Comparison of ENCODE assay signal across 19 cellular contexts in genomic region chr4:41269682-41270081, GRCh38. TPM values are rescaled to one million over a fixed set of nuclear protein-coding genes. Genes with fewer than 3 reads are reported as not detected.
DNase-seq lines count a peak whose midpoint lies in the region; ATAC-seq, FAIRE-seq and TF ChIP-seq lines count a peak whose summit lies in the region.
"Had no signal": no experiment of that assay in that cellular context is flagged by ENCODE, and none has a peak within 500 bp of the region (broad histone marks: within the 10 kb centered on the region; RNA-seq: fewer than 3 reads in every experiment).

No MANE protein-coding gene starts in this region.

- POLR2A ChIA-PET in A549 (lab: Yijun Ruan, JAX), result interaction anchor here (1.3 to 3.0 kb wide), 2 partner anchors 9 to 12 kb away, joined by 4 to 23 read pairs; partner anchors contain the start of gene UCHL1
- POLR2A ChIA-PET in IMR-90 (lab: Charles Lee; ENCODE audit: unreplicated experiment), result interaction anchor here (1.0 kb wide), 1 partner anchor 11 kb away, joined by 4 read pairs; no protein-coding TSS in a partner anchor

- no peak overlapping the region for H4K5ac ChIP-seq in IMR-90 (ENCODE audit: low read depth, low read length)
- H4K5ac ChIP-seq in mesendoderm (ENCODE audit: low read length), result no peak overlapping the region

- no peak overlapping the region for H2BK15ac ChIP-seq in IMR-90 (ENCODE audit: low read depth, low read length)
- H2BK15ac ChIP-seq in mesendoderm (replicated peaks; ENCODE audit: low read depth), result no peak overlapping the region

- H3K27me3 ChIP-seq in GM23338 (ENCODE audit: insufficient read depth) (no peaks in the 10 kb centered on the region), IMR-90 (ENCODE audit: control insufficient read depth, insufficient read depth, low read length) (no peaks in the 10 kb centered on the region), mesendoderm (ENCODE audit: insufficient read depth, low read length, poor library complexity) (no peaks in the 10 kb centered on the region)

- TF ChIP-seq EP300 in A549 (IDR thresholded peaks at IDR 0.05), result no peak

- TF ChIP-seq RAD21 in A549 (conservative IDR thresholded peaks at IDR 0.05 in 1 of 2, IDR thresholded peaks at IDR 0.05 in 1 of 2) (no peak), IMR-90 (IDR thresholded peaks at IDR 0.05; ENCODE audit: low read length) (no peak)

- H3K14ac ChIP-seq in IMR-90 (replicated peaks; ENCODE audit: low read depth, low read length), result no peak overlapping the region

- H3K36me3 Mint-ChIP-seq in GM23338 (ENCODE audit: low read depth) (peaks cover 56% of the 10 kb centered on the region), progenitor cell of endocrine pancreas (ENCODE audit: insufficient read depth) (peaks cover 15% of the 10 kb centered on the region)
- H3K36me3 Mint-ChIP-seq: CD4-positive, alpha-beta memory T cell had no signal

- FAIRE-seq in A549 (lab: Jason Lieb, UNC), result no peak
- FAIRE-seq: GM12878, GM19239, H54 had no signal

- H3K27ac ChIP-seq in A549 (no peak overlapping the region), GM23338 (ENCODE audit: low read depth) (peak overlapping the region; percentile 71; the same call in 1 of the 2 replicates), IMR-90 (ENCODE audit: insufficient read depth, low read length) (no peak overlapping the region), mesendoderm (ENCODE audit: low read depth, low read length) (no peak overlapping the region)

- CTCF ChIA-PET in A549 (lab: Yijun Ruan, JAX), result interaction anchor here (1.2 kb wide), 1 partner anchor 392 kb away, joined by 4 read pairs; no protein-coding TSS in a partner anchor
- CTCF ChIA-PET in IMR-90 (lab: Yijun Ruan, JAX), result interaction anchor here (0.6 kb wide), 1 partner anchor 13 kb away, joined by 3 read pairs; the partner anchor contains the start of gene UCHL1

- no TSS peak for BruUV-seq in IMR-90 (replicated peaks; lab: Mats Ljungman, UMichigan)

- in situ Hi-C loops in IMR-90 (cut with MboI; ENCODE audit: low sequenced_read_pairs), result no loop called here

- H3K9ac ChIP-seq in IMR-90 (ENCODE audit: low read depth, low read length), result no peak overlapping the region
- H3K9ac ChIP-seq in mesendoderm (ENCODE audit: low read length), result no peak overlapping the region

- peaks cover 32% of the 10 kb centered on the region for H3K36me3 ChIP-seq in GM23338 (ENCODE audit: insufficient read depth)
- H3K36me3 ChIP-seq in IMR-90 (ENCODE audit: control insufficient read depth, insufficient read depth, low read length), result peaks cover 34% of the 10 kb centered on the region
- H3K36me3 ChIP-seq in mesendoderm (ENCODE audit: control insufficient read depth, insufficient read depth, low read length), result peaks cover 7% of the 10 kb centered on the region

- H2BK5ac ChIP-seq in IMR-90 (ENCODE audit: low read depth, low read length, poor library complexity, severe bottlenecking), result no peak overlapping the region
- no peak overlapping the region for H2BK5ac ChIP-seq in mesendoderm (ENCODE audit: low read length)

- H2BK120ac ChIP-seq in IMR-90 (ENCODE audit: low read depth, low read length) (no peak overlapping the region), mesendoderm (ENCODE audit: low read depth, low read length) (no peak overlapping the region)

- H3K4me1 ChIP-seq in A549 (no peaks in the 10 kb centered on the region), GM23338 (ENCODE audit: insufficient read depth) (no peaks in the 10 kb centered on the region), IMR-90 (ENCODE audit: control insufficient read depth, insufficient read depth, low read length) (no peaks in the 10 kb centered on the region), mesendoderm (ENCODE audit: control insufficient read depth, low read depth, low read length) (no peaks in the 10 kb centered on the region)
- H3K4me1 ChIP-seq: HAP-1 had no signal

- H3K9me3 Mint-ChIP-seq in GM23338 (peaks cover 4% of the 10 kb centered on the region; the same call in 2 of the 3 replicates), progenitor cell of endocrine pancreas (ENCODE audit: low read depth) (peaks cover 1% of the 10 kb centered on the region)

- H3K4me2 ChIP-seq in A549 (no peak overlapping the region), GM23338 (no peak overlapping the region), IMR-90 (ENCODE audit: low read depth, low read length) (no peak overlapping the region), mesendoderm (ENCODE audit: low read length) (no peak overlapping the region)

- intact Hi-C loops in IMR-90 (cut with micrococcal nuclease), result no loop called here

- DNase-seq in A549 (ENCODE audit: low read depth in 1 of 2, low spot score in 1 of 2), result no peak
- no peak for DNase-seq in GM23338 (ENCODE audit: low spot score)
- no peak for DNase-seq in IMR-90
- DNase-seq in progenitor cell of endocrine pancreas (ENCODE audit: low spot score, unreplicated experiment), result no peak
- no peak for DNase-seq in NCI-H446 treated with DMSO at 0.1 percent for 48 hours (lab: John Stamatoyannopoulos, UW)
- DNase-seq in mesendoderm, result no peak
- DNase-seq: 8988T; C1 segment of cervical spinal cord; Calu3; CD4-positive, alpha-beta memory T cell; COR-L47; DND-41; GDM1; GOT3 had no signal

- H3K27me3 Mint-ChIP-seq in GM23338 (ENCODE audit: insufficient read depth, low read depth, poor library complexity) (peaks cover 4% of the 10 kb centered on the region), progenitor cell of endocrine pancreas (no peaks in the 10 kb centered on the region)
- H3K27me3 Mint-ChIP-seq: CD4-positive, alpha-beta memory T cell had no signal

- H3K4me3 ChIP-seq in A549 (no peak overlapping the region), GM23338 (no peak overlapping the region), IMR-90 (ENCODE audit: insufficient read depth, low read depth, low read length) (no peak overlapping the region), mesendoderm (ENCODE audit: low read length) (no peak overlapping the region)
- H3K4me3 ChIP-seq: GM12878, HAP-1 had no signal

- no peak overlapping the region for H3K27ac Mint-ChIP-seq in GM23338
- peak overlapping the region; percentile 33 for H3K27ac Mint-ChIP-seq in progenitor cell of endocrine pancreas
- H3K27ac Mint-ChIP-seq: CD4-positive, alpha-beta memory T cell had no signal

- dilution Hi-C loops in IMR-90 (cut with HindIII; ENCODE audit: low sequenced_read_pairs, unreplicated experiment), result no loop called here

- H3K79me2 ChIP-seq in GM23338 (replicated peaks; ENCODE audit: insufficient read depth), result no peaks in the 10 kb centered on the region
- no peaks in the 10 kb centered on the region for H3K79me2 ChIP-seq in mesendoderm (ENCODE audit: control insufficient read depth, insufficient read depth, low read length)

- H2BK20ac ChIP-seq in IMR-90 (ENCODE audit: low read depth, low read length), result no peak overlapping the region

- H3K79me1 ChIP-seq in IMR-90 (ENCODE audit: low read depth in 1 of 2, low read length in 2 of 2) (no peaks in the 10 kb centered on the region; a peak in 1 of 4 replicates), mesendoderm (ENCODE audit: low read length) (no peaks in the 10 kb centered on the region)

- no peak overlapping the region for H2AK9ac ChIP-seq in IMR-90 (replicated peaks; ENCODE audit: low read depth, low read length, poor library complexity)

- H2AFZ ChIP-seq in GM23338, result no peak overlapping the region
- no peak overlapping the region for H2AFZ ChIP-seq in IMR-90 (replicated peaks; ENCODE audit: low read length, poor library complexity)

- no peak overlapping the region for H3K23ac ChIP-seq in IMR-90 (ENCODE audit: low read depth, low read length)
- no peak overlapping the region for H3K23ac ChIP-seq in mesendoderm (ENCODE audit: low read length)

- H3K9me3 ChIP-seq in A549, result no peaks in the 10 kb centered on the region
- no peaks in the 10 kb centered on the region for H3K9me3 ChIP-seq in IMR-90 (ENCODE audit: control insufficient read depth, insufficient read depth, low read length)
- H3K9me3 ChIP-seq: HAP-1 had no signal

- no peak overlapping the region for H4K91ac ChIP-seq in IMR-90 (ENCODE audit: insufficient read depth, low read depth, low read length)

- no peaks in the 10 kb centered on the region for H3K9me1 ChIP-seq in IMR-90 (ENCODE audit: insufficient read depth, low read length)

- H3F3A ChIP-seq in GM23338 (replicated peaks; ENCODE audit: low read depth), result peaks cover 36% of the 10 kb centered on the region

- H3K4me3 Mint-ChIP-seq in GM23338, result no peak overlapping the region
- H3K4me3 Mint-ChIP-seq in progenitor cell of endocrine pancreas (ENCODE audit: low read depth), result no peak overlapping the region
- H3K4me3 Mint-ChIP-seq: CD4-positive, alpha-beta memory T cell had no signal

- H3K18ac ChIP-seq in IMR-90 (ENCODE audit: low read depth, low read length) (no peak overlapping the region), mesendoderm (ENCODE audit: low read length) (no peak overlapping the region)

- no peak for TF ChIP-seq CTCF in A549 (IDR thresholded peaks at IDR 0.05)
- TF ChIP-seq CTCF in GM23338 (conservative IDR thresholded peaks at IDR 0.05; ENCODE audit: low read depth in 2 of 2), result no peak
- TF ChIP-seq CTCF in IMR-90 (conservative IDR thresholded peaks at IDR 0.05; ENCODE audit: low read depth, low read length), result no peak
- no peak for TF ChIP-seq CTCF in progenitor cell of endocrine pancreas (IDR thresholded peaks at IDR 0.05; ENCODE audit: unreplicated experiment)

- H3K4me1 Mint-ChIP-seq in GM23338 (no peaks in the 10 kb centered on the region), progenitor cell of endocrine pancreas (ENCODE audit: low read depth) (no peaks in the 10 kb centered on the region)
- H3K4me1 Mint-ChIP-seq: CD4-positive, alpha-beta memory T cell had no signal

- H4K8ac ChIP-seq in IMR-90 (ENCODE audit: low read depth in 2 of 2, low read length in 2 of 2) (no peak overlapping the region), mesendoderm (ENCODE audit: low read depth, low read length) (no peak overlapping the region)

- peak; percentile 31 to 60 for ATAC-seq in A549
- ATAC-seq in GM23338, result no peak
- peak; percentile 32; the same call in 1 of the 2 replicates for ATAC-seq in IMR-90 (ENCODE audit: low read depth)
- no peak for ATAC-seq in GM21737 (IDR thresholded peaks at IDR 0.05; ENCODE audit: unreplicated experiment)
- ATAC-seq: GM12878 had no signal

- H2AK5ac ChIP-seq in IMR-90 (ENCODE audit: low read depth, low read length), result no peak overlapping the region
- H2AK5ac ChIP-seq in mesendoderm (ENCODE audit: low read length), result no peak overlapping the region

- TF ChIP-seq POLR2A in A549 (IDR thresholded peaks at IDR 0.05; ENCODE audit: low read length) (no peak), IMR-90 (IDR thresholded peaks at IDR 0.05; ENCODE audit: low read depth, low read length) (no peak)

- H4K20me1 ChIP-seq in GM23338 (replicated peaks; ENCODE audit: insufficient read depth), result peaks cover 21% of the 10 kb centered on the region; the same call in 1 of the 2 replicates
- H4K20me1 ChIP-seq in IMR-90 (ENCODE audit: insufficient read depth, low read length), result no peaks in the 10 kb centered on the region; the same call in 1 of the 2 replicates

- H3K4ac ChIP-seq in IMR-90 (ENCODE audit: low read depth, low read length) (no peak overlapping the region), mesendoderm (ENCODE audit: low read depth, low read length) (no peak overlapping the region)

- H3K56ac ChIP-seq in IMR-90 (ENCODE audit: extremely low read depth, insufficient read depth, low read length) (no peak overlapping the region), mesendoderm (ENCODE audit: low read length) (no peak overlapping the region)

- H3K9me2 ChIP-seq in GM23338 (ENCODE audit: insufficient read depth), result no peaks in the 10 kb centered on the region

RNA-seq across cellular contexts. Expression of gene UCHL1, which starts 13.0 kb away (rescaled TPM):
- polyA plus RNA-seq in A549 (2011; rRNA removed), result 1,819 and 1,981 TPM in 2 replicates
- 1,534 and 1,760 TPM in 2 replicates for polyA plus RNA-seq in A549 (2012; cell fraction: cytosol; rRNA removed)
- 2,660 and 5,319 TPM in 2 replicates for polyA plus RNA-seq in A549 (2012; cell fraction: nucleus; rRNA removed)
- 953 to 989 TPM (median 980 TPM) in 3 replicates for polyA plus RNA-seq in A549 (2017; fragmentation: RNase III; extraction: RNeasy Plus Mini Kit Qiagen cat#74134 plus additional on column Dnase treatment)
- polyA minus RNA-seq in A549 (2011; rRNA and poly(A)+ RNA removed), result 406 and 486 TPM in 2 replicates
- 1,758 and 1,823 TPM in 2 replicates for total RNA-seq in GM23338 (2014; rRNA removed; shearing (Covaris generic))
- polyA plus RNA-seq in GM23338 (2016; fragmentation: Nextera tagmentation; extraction: Ambion mirVana), result 926 and 998 TPM in 2 replicates
- total RNA-seq in IMR-90 (2012; rRNA removed), result 972 and 1,122 TPM in 2 replicates
- 1,796 and 2,118 TPM in 2 replicates for polyA plus RNA-seq in IMR-90 (2012; rRNA removed)
- polyA plus RNA-seq in IMR-90 (2012; cell fraction: cytosol; rRNA removed), result 1,744 and 2,681 TPM in 2 replicates
- polyA plus RNA-seq in IMR-90 (2012; cell fraction: nucleus; rRNA removed; ENCODE audit: low replicate concordance), result 2,128 and 5,164 TPM in 2 replicates
- 270 and 317 TPM in 2 replicates for total RNA-seq in progenitor cell of endocrine pancreas
- polyA plus RNA-seq in mesendoderm (2013, experiment 1 of 2), result 1,131 TPM
- 1,131 TPM for polyA plus RNA-seq in mesendoderm (2013, experiment 2 of 2)
- polyA plus RNA-seq: CD4-positive, alpha-beta memory T cell had no signal

RNA-seq across cellular contexts. Expression of gene APBB2, which starts 55.3 kb away (rescaled TPM):
- polyA plus RNA-seq in A549 (2011; rRNA removed) (31.3 and 31.9 TPM in 2 replicates), A549 (2017; fragmentation: RNase III; extraction: RNeasy Plus Mini Kit Qiagen cat#74134 plus additional on column Dnase treatment) (8.3 to 9.9 TPM (median 9.6 TPM) in 3 replicates), GM23338 (2016; fragmentation: Nextera tagmentation; extraction: Ambion mirVana) (34.1 and 35.8 TPM in 2 replicates), IMR-90 (2012; rRNA removed) (41.1 and 47.9 TPM in 2 replicates)
- polyA plus RNA-seq in A549 (2012; cell fraction: cytosol; rRNA removed), result 12.3 and 12.9 TPM in 2 replicates
- 12.0 and 15.6 TPM in 2 replicates for polyA plus RNA-seq in A549 (2012; cell fraction: nucleus; rRNA removed)
- 54.3 and 57.4 TPM in 2 replicates for polyA minus RNA-seq in A549 (2011; rRNA and poly(A)+ RNA removed)
- total RNA-seq in GM23338 (2014; rRNA removed; shearing (Covaris generic)), result 56.4 and 74.8 TPM in 2 replicates
- total RNA-seq in IMR-90 (2012; rRNA removed) (64.7 and 75.5 TPM in 2 replicates), progenitor cell of endocrine pancreas (61.4 and 61.7 TPM in 2 replicates)
- 21.2 and 27.8 TPM in 2 replicates for polyA plus RNA-seq in IMR-90 (2012; cell fraction: cytosol; rRNA removed)
- 50.5 and 115 TPM in 2 replicates for polyA plus RNA-seq in IMR-90 (2012; cell fraction: nucleus; rRNA removed; ENCODE audit: low replicate concordance)
- polyA plus RNA-seq in mesendoderm (2013, experiment 1 of 2), result 38.9 TPM
- 39.4 TPM for polyA plus RNA-seq in mesendoderm (2013, experiment 2 of 2)
- polyA plus RNA-seq: CD4-positive, alpha-beta memory T cell had no signal

Comparison
In these comparisons a context has a peak if more than half of its experiments do, and no peak if none do; other contexts are left out.
1. ATAC-seq: peak in A549 (2 of 2) and IMR-90 (single experiment); none in GM23338 (single experiment) and GM21737 (single experiment).